In genomic region chr9:129441852-129442251, GRCh38 we compare ENCODE assay signal across 20 cellular contexts.
DNase-seq lines count a peak whose midpoint lies in the region; ATAC-seq and TF ChIP-seq lines count a peak whose summit lies in the region.
"Had no signal": no experiment of that assay in that cellular context is flagged by ENCODE, and none has a peak within 500 bp of the region (broad histone marks: within the 10 kb centered on the region; RNA-seq: fewer than 3 reads in every experiment).

No MANE protein-coding gene starts in this region.

- no peak overlapping the region for H3K4me3 ChIP-seq in body of pancreas
- H3K4me3 ChIP-seq: MG63, SK-N-MC had no signal

- H3K4me1 ChIP-seq in body of pancreas = peaks cover 29% of the 10 kb centered on the region

- TF ChIP-seq POLR2A in body of pancreas (IDR thresholded peaks at IDR 0.05) = no peak

- no peak overlapping the region for H3K4me3 Mint-ChIP-seq in mesothelial cell of epicardium
- H3K4me3 Mint-ChIP-seq in T-helper 2 cell treated with Interferon-gamma antibody and Interleukin-4, amounts not matched to agents 5 μg/mL and 100 μg/mL, for 36 hours = no peak overlapping the region
- H3K4me3 Mint-ChIP-seq: H9 had no signal

- no peak for TF ChIP-seq CTCF in body of pancreas (IDR thresholded peaks at IDR 0.05)
- no peak for TF ChIP-seq CTCF in mesothelial cell of epicardium (IDR thresholded peaks at IDR 0.05; ENCODE audit: unreplicated experiment)

- H3K9me3 Mint-ChIP-seq in mesothelial cell of epicardium = no peaks in the 10 kb centered on the region
- no peaks in the 10 kb centered on the region for H3K9me3 Mint-ChIP-seq in T-helper 2 cell treated with Interferon-gamma antibody and Interleukin-4, amounts not matched to agents 5 μg/mL and 100 μg/mL, for 36 hours

- H3K27ac Mint-ChIP-seq in mesothelial cell of epicardium = peak overlapping the region; percentile 86
- H3K27ac Mint-ChIP-seq in T-helper 2 cell treated with Interferon-gamma antibody and Interleukin-4, amounts not matched to agents 5 μg/mL and 100 μg/mL, for 36 hours = no peak overlapping the region
- H3K27ac Mint-ChIP-seq: H9 had no signal

- no peaks in the 10 kb centered on the region for H3K27me3 ChIP-seq in body of pancreas
- H3K27me3 ChIP-seq: MG63 had no signal

- no peaks in the 10 kb centered on the region for H3K36me3 ChIP-seq in body of pancreas (replicated peaks in 1 of 2; ENCODE audit: insufficient read depth in 1 of 2, low read depth in 2 of 2)
- H3K36me3 ChIP-seq: MG63 had no signal

- H3K9me3 ChIP-seq in body of pancreas = no peaks in the 10 kb centered on the region
- H3K9me3 ChIP-seq: MG63 had no signal

- H3K27me3 Mint-ChIP-seq in mesothelial cell of epicardium (ENCODE audit: low read depth) = no peaks in the 10 kb centered on the region
- peaks cover 57% of the 10 kb centered on the region for H3K27me3 Mint-ChIP-seq in T-helper 2 cell treated with Interferon-gamma antibody and Interleukin-4, amounts not matched to agents 5 μg/mL and 100 μg/mL, for 36 hours (ENCODE audit: low read depth)

- H3K4me1 Mint-ChIP-seq in mesothelial cell of epicardium = peaks cover 51% of the 10 kb centered on the region
- peaks cover 6% of the 10 kb centered on the region for H3K4me1 Mint-ChIP-seq in T-helper 2 cell treated with Interferon-gamma antibody and Interleukin-4, amounts not matched to agents 5 μg/mL and 100 μg/mL, for 36 hours (ENCODE audit: low read depth)

- DNase-seq in DMS53 (lab: John Stamatoyannopoulos, UW) = peak; percentile 25
- no peak for DNase-seq in DMS53 treated with DMSO at 0.1 percent for 48 hours (lab: John Stamatoyannopoulos, UW; ENCODE audit: unreplicated experiment)
- DNase-seq in body of pancreas = peak in 3 of 4 donors; percentile 48 to 54 (median 50)
- no peak for DNase-seq in mesothelial cell of epicardium (ENCODE audit: low spot score in 2 of 2, unreplicated experiment in 2 of 2)
- no peak for DNase-seq in Ammon's horn (ENCODE audit: low spot score)
- no peak for DNase-seq in T-helper 2 cell treated with Interferon-gamma antibody and Interleukin-4, amounts not matched to agents 5 μg/mL and 100 μg/mL, for 36 hours (ENCODE audit: low spot score)
- no peak for DNase-seq in NCI-H345 (lab: John Stamatoyannopoulos, UW)
- no peak for DNase-seq in HCEC 1CT
- DNase-seq: 8988T, COR-L47, H9, KG1, MG63, NCI-H1105, NCI-H187 treated with DMSO at 0.1 percent for 48 hours, NCI-H446 treated with DMSO at 0.1 percent for 48 hours, NCI-H748 treated with DMSO at 0.1 percent for 48 hours, PC-3 had no signal

- intact Hi-C loops in body of pancreas (cut with DNase I) = no loop called here

- H3K27ac ChIP-seq in body of pancreas = no peak overlapping the region
- H3K27ac ChIP-seq: C4-2B, SK-N-MC had no signal

- H3K36me3 Mint-ChIP-seq in mesothelial cell of epicardium = peaks cover 6% of the 10 kb centered on the region
- peaks cover under 1% of the 10 kb centered on the region for H3K36me3 Mint-ChIP-seq in T-helper 2 cell treated with Interferon-gamma antibody and Interleukin-4, amounts not matched to agents 5 μg/mL and 100 μg/mL, for 36 hours (ENCODE audit: low read depth)

- peak; percentile 32 for ATAC-seq in body of pancreas
- ATAC-seq: PC-3 had no signal

- WGBS in body of pancreas, 2 donors = 56 to 59% methylated on average over 7 of the region's 7 CpGs

Comparison
In these comparisons a context has a peak if more than half of its experiments do, and no peak if none do; other contexts are left out.
1. DNase-seq: peak in DMS53 (single experiment) and body of pancreas (3 of 4); none in DMS53 treated with DMSO at 0.1 percent for 48 hours (single experiment), mesothelial cell of epicardium (0 of 2), Ammon's horn (single experiment), T-helper 2 cell treated with Interferon-gamma antibody and Interleukin-4, amounts not matched to agents 5 μg/mL and 100 μg/mL, for 36 hours (single experiment), NCI-H345 (single experiment) and HCEC 1CT (single experiment).